ENCODE assay signal across 30 cellular contexts in genomic region chr2:108148555-108148954, GRCh38.
"Had no signal": no experiment of that assay in that cellular context is flagged by ENCODE, and none has a peak within 500 bp of the region (broad histone marks: within the 10 kb centered on the region; RNA-seq: fewer than 3 reads in every experiment).

No MANE protein-coding gene starts in this region.

- H2AFZ ChIP-seq: neural progenitor cell, parathyroid adenoma had no signal

- H3K4me1 ChIP-seq: parathyroid adenoma, psoas muscle, suprapubic skin, testis, tibial artery, transverse colon, upper lobe of right lung, uterus had no signal

- H3K27me3 ChIP-seq: neural progenitor cell, ovary, suprapubic skin, testis, transverse colon, upper lobe of right lung, uterus had no signal

- ATAC-seq: naive thymus-derived CD8-positive, alpha-beta T cell; natural killer cell treated with Interleukin-12 subunit alpha and Interleukin-12 subunit beta and Interleukin-15 and Interleukin-18, amount 100 ng/mL, for 72 hours; psoas muscle; right cardiac atrium; sciatic nerve; stimulated activated memory B cell treated with anti-CD40 and anti-IgM and Interleukin-4, amounts not matched to agents 10 μg/mL and 1 μg/mL and 100 μg/mL, for 72 hours; stimulated activated naive CD8-positive, alpha-beta T cell treated with anti-CD3 and anti-CD28 coated beads, Interleukin-15, amount 100 ng/mL, for 72 hours; stimulated activated naive CD8-positive, alpha-beta T cell treated with anti-CD3 and anti-CD28 coated beads, Interleukin-15, Interleukin-2, amounts not matched to agents 100 U/mL and 50 U/mL, for 24 hours; upper lobe of right lung had no signal

- H3K4me2 ChIP-seq: neural progenitor cell, smooth muscle cell had no signal

- H3K9ac ChIP-seq: neural progenitor cell, parathyroid adenoma had no signal

- H3K27ac ChIP-seq: neural progenitor cell, ovary, parathyroid adenoma, psoas muscle, skin epidermis, suprapubic skin, testis, tibial artery, transverse colon, upper lobe of right lung, uterus had no signal

- H3K79me2 ChIP-seq: parathyroid adenoma had no signal

- H3K9me3 ChIP-seq: ovary, psoas muscle, suprapubic skin, testis, tibial artery, transverse colon, upper lobe of right lung, uterus had no signal

- H3K4me3 ChIP-seq: neural progenitor cell, ovary, psoas muscle, skin epidermis, smooth muscle cell, suprapubic skin, testis, tibial artery, transverse colon, upper lobe of right lung, uterus had no signal

- DNase-seq: naive B cell; naive thymus-derived CD8-positive, alpha-beta T cell; nephron progenitor cell; occipital lobe; ovary; posterior cingulate gyrus; psoas muscle; right cardiac atrium; stimulated activated CD4-positive, alpha-beta T cell treated with anti-CD3 and anti-CD28 coated beads, Interleukin-15, amount 100 ng/mL, for 24 hours; stimulated activated CD4-positive, alpha-beta T cell treated with anti-CD3 and anti-CD28 coated beads, Interleukin-2, amount 100 ng/mL, for 24 hours; stimulated activated CD4-positive, alpha-beta T cell treated with anti-CD3 and anti-CD28 coated beads, Interleukin-2, amount 100 ng/mL, for 48 hours; stimulated activated CD4-positive, alpha-beta T cell treated with anti-CD3 and anti-CD28 coated beads, Interleukin-4, amount 100 ng/mL, for 4 hours; stimulated activated CD8-positive, alpha-beta memory T cell treated with anti-CD3 and anti-CD28 coated beads, Interleukin-4, amount 100 ng/mL, for 48 hours; stimulated activated naive CD4-positive, alpha-beta T cell; stimulated activated naive CD8-positive, alpha-beta T cell treated with anti-CD3 and anti-CD28 coated beads, Interleukin-15, amount 100 ng/mL, for 72 hours; stimulated activated naive CD8-positive, alpha-beta T cell treated with anti-CD3 and anti-CD28 coated beads, Interleukin-15, Interleukin-2, amounts not matched to agents 100 U/mL and 50 U/mL, for 24 hours; substantia nigra; testis; tibial artery; transverse colon; upper lobe of right lung; uterus had no signal

- H3K36me3 ChIP-seq: neural progenitor cell, ovary, suprapubic skin, tibial artery, transverse colon, upper lobe of right lung, uterus had no signal
